ENCODE assay signal across 8 cellular contexts in the genomic region with DNA sequence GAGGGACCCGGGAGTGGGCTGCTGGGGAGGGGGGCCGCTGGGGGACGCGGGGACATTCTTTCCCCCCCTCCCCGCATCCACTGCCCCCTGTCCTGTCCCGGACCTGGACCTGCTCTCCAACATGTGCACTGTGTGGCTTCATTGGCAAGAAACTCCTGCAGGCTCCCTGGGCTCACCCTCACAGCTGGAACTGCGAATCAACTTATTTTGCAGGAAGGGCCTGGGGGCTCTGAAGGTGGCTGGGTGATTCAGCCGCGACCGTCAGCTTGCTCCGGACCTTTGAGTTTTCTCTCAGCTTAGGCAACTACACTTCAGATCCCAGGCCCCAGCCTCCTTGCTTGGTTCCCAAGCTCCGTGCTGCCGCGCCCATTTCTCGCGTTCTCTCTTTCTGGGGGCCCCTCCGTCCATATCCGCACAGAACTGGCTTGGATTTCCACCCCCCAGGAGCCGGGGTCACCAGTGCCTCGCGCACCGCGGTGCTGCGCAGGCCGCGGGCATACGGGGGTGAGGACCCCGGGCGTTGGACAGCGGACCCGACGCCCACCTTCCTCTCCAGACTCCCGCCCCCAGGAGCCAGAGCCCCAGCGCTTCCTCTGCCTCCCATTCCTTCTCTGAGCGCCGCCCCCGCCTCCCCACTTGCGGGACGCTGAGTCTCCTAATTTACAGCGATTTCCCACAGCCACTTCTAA. TPM values are rescaled to one million over a fixed set of nuclear protein-coding genes. Genes with fewer than 3 reads are reported as not detected.
DNase-seq lines count a peak whose midpoint lies in the region; ATAC-seq, FAIRE-seq and TF ChIP-seq lines count a peak whose summit lies in the region.

No MANE protein-coding gene starts in this region.

- ATAC-seq in psoas muscle (peak in 1 of 4 donors; percentile 3), GM18870 (IDR thresholded peaks at IDR 0.05; ENCODE audit: unreplicated experiment) (no peak)

- H3K27me3 ChIP-seq in HAP-1 (ENCODE audit: low read depth) (no peaks in the 10 kb centered on the region), psoas muscle (ENCODE audit: insufficient read depth in 3 of 3, low read length in 2 of 3) (no peaks in the 10 kb centered on the region)

- H3K4me3 ChIP-seq in HAP-1 (peak overlapping the region; percentile 87), psoas muscle (peak overlapping the region; percentile 91)

- 0 out of 2 replicates have a peak, but pooled peaks cover 3% of the 10 kb centered on the region for H3K36me3 ChIP-seq in HAP-1 (replicated peaks)
- no peaks in the 10 kb centered on the region for H3K36me3 ChIP-seq in psoas muscle (ENCODE audit: insufficient read depth in 1 of 2, low read depth in 1 of 2)

- 1 to 2% (median 1%) methylated on average over 35 to 40 of the region's 40 CpGs for WGBS in psoas muscle, 3 donors

- H3K4me1 ChIP-seq in HAP-1, result peaks cover 33% of the 10 kb centered on the region
- H3K4me1 ChIP-seq in psoas muscle, result peaks cover 51% of the 10 kb centered on the region

- H3K27ac ChIP-seq in VCaP, result peak overlapping the region; percentile 83
- peak overlapping the region; percentile 99 for H3K27ac ChIP-seq in psoas muscle

- in situ Hi-C loops in HAP-1 (cut with MboI; ENCODE audit: low sequenced_read_pairs), result loop anchor here (10.0 kb wide), 1 partner anchor 122 kb away; no protein-coding TSS in a partner anchor

- no peak for FAIRE-seq in D721Med (lab: Jason Lieb, UNC)

- H3K9me3 ChIP-seq in HAP-1 (no peaks in the 10 kb centered on the region), psoas muscle (no peaks in the 10 kb centered on the region)

- intact Hi-C loops in psoas muscle (cut with DNase I), result no loop called here

- TF ChIP-seq CTCF in VCaP (conservative IDR thresholded peaks at IDR 0.05), result no peak
- TF ChIP-seq CTCF in psoas muscle (IDR thresholded peaks at IDR 0.05), result no peak
- TF ChIP-seq CTCF in D721Med (IDR thresholded peaks at IDR 0.05; ENCODE audit: insufficient read depth, missing control alignments), result no peak

- DNase-seq in HAP-1 (ENCODE audit: low spot score in 2 of 2), result no peak
- DNase-seq in foreskin melanocyte, result peak; percentile 38
- DNase-seq in psoas muscle, result no peak
- no peak for DNase-seq in D721Med (ENCODE audit: insufficient read length, low spot score)
- DNase-seq in NCI-H2081 (lab: John Stamatoyannopoulos, UW), result no peak
- no peak for DNase-seq in activated naive CD4-positive, alpha-beta T cell treated with anti-CD3 and anti-CD28 coated beads, Interleukin-2, amount 50 U/mL, for 16 hours

RNA-seq across cellular contexts. Expression of a gene that starts 0.5 kb away (rescaled TPM):
- 100 to 1,000 TPM; 376 to 679 (median 425) TPM for total RNA-seq in psoas muscle
- 100 to 1,000 TPM in 2 of 3 donors, 10 to 100 TPM in 1; 93.5 to 227 (median 206) TPM for polyA plus RNA-seq in psoas muscle

RNA-seq across cellular contexts. Expression of a gene that starts 26.6 kb away (rescaled TPM):
- total RNA-seq in psoas muscle, result 1,000 to 10,000 TPM; 1,137 to 1,954 (median 1,509) TPM
- polyA plus RNA-seq in psoas muscle, result 1,000 to 10,000 TPM; 1,687 to 2,356 (median 2,243) TPM

RNA-seq across cellular contexts. Expression of a gene that starts 44.2 kb away (rescaled TPM):
- 10 to 100 TPM; 14.3 to 23.7 (median 19.6) TPM for total RNA-seq in psoas muscle
- 10 to 100 TPM; 12.1 to 15.5 (median 12.7) TPM for polyA plus RNA-seq in psoas muscle

RNA-seq across cellular contexts. Expression of a gene that starts 54.6 kb away (rescaled TPM):
- 10 to 100 TPM; 20.0 to 32.5 (median 28.6) TPM for total RNA-seq in psoas muscle
- 10 to 100 TPM; 18.4 to 27.1 (median 26.9) TPM for polyA plus RNA-seq in psoas muscle
